In the genomic region with DNA sequence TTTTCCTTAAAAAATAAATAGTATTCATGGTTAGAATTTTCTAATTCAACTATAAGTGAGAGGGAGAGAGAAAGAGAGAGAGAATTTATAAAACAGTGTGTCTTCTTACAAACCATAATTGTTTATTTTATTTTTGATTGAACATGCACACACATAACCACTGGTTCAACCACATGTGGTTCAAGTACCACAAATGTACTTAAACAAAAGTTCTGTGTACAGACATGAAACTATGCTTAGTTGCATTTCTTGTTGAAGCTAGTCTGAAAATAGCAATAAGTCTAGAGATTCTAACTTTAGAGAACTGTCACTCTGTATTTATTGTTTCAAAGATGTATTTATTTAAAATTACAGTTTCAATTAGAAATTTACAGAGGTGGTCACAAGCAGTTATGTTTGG, we compare ENCODE assay signal across 18 cellular contexts.
A peak's percentile ranks its signal among the peaks of the same experiment; 100 is the strongest.
DNase-seq lines count a peak whose midpoint lies in the region; ATAC-seq, FAIRE-seq and TF ChIP-seq lines count a peak whose summit lies in the region.
"Had no signal": no experiment of that assay in that cellular context is flagged by ENCODE, and none has a peak within 500 bp of the region (broad histone marks: within the 10 kb centered on the region; RNA-seq: fewer than 3 reads in every experiment).

No MANE protein-coding gene starts in this region.

- peak; percentile 34 for DNase-seq in astrocyte (ENCODE audit: low read depth)
- DNase-seq in fibroblast of peridontal ligament (ENCODE audit: extremely low read depth) = peak; percentile 30
- no peak for DNase-seq in activated T-cell treated with anti-CD3 and anti-CD28 coated beads, Interleukin-2, amount 50 U/mL, for 72 hours
- no peak for DNase-seq in NOMO-1 (lab: John Stamatoyannopoulos, UW; ENCODE audit: unreplicated experiment in 2 of 2)
- no peak for DNase-seq in NCI-H510A (lab: John Stamatoyannopoulos, UW)
- DNase-seq: Calu3; CD8-positive, alpha-beta T cell; DMS79 treated with DMSO at 0.1 percent for 48 hours; GF-D8; IMR-90 had no signal

- H3K9me3 Mint-ChIP-seq in astrocyte (ENCODE audit: unreplicated experiment) = no peaks in the 10 kb centered on the region
- H3K9me3 Mint-ChIP-seq in activated T-cell treated with anti-CD3 and anti-CD28 coated beads, Interleukin-2, amount 50 U/mL, for 72 hours = peaks cover 1 to 3% of the 10 kb centered on the region in 2 donors
- H3K9me3 Mint-ChIP-seq: CD8-positive, alpha-beta T cell had no signal

- no peaks in the 10 kb centered on the region for H4K20me1 ChIP-seq in KMS-11 (ENCODE audit: insufficient read depth)
- no peaks in the 10 kb centered on the region for H4K20me1 ChIP-seq in astrocyte (ENCODE audit: insufficient read depth, low read length)
- H4K20me1 ChIP-seq: BLaER1 treated with 17β-estradiol and CSF1 and Interleukin-3, amounts not matched to agents 10 nM and 100 nM had no signal

- no peaks in the 10 kb centered on the region for H3K27me3 Mint-ChIP-seq in astrocyte (ENCODE audit: low read depth, unreplicated experiment)
- H3K27me3 Mint-ChIP-seq in activated T-cell treated with anti-CD3 and anti-CD28 coated beads, Interleukin-2, amount 50 U/mL, for 72 hours (ENCODE audit: low read depth) = no peaks in the 10 kb centered on the region
- H3K27me3 Mint-ChIP-seq: B cell had no signal

- H3K9ac ChIP-seq in KMS-11 (no peak overlapping the region), astrocyte (ENCODE audit: low read length) (no peak overlapping the region)
- H3K9ac ChIP-seq: BLaER1 treated with 17β-estradiol and CSF1 and Interleukin-3, amounts not matched to agents 10 nM and 100 nM had no signal

- H3K36me3 Mint-ChIP-seq in astrocyte (ENCODE audit: low read depth, unreplicated experiment) = no peaks in the 10 kb centered on the region
- H3K36me3 Mint-ChIP-seq in activated T-cell treated with anti-CD3 and anti-CD28 coated beads, Interleukin-2, amount 50 U/mL, for 72 hours (ENCODE audit: insufficient read depth in 2 of 2) = no peaks in the 10 kb centered on the region
- H3K36me3 Mint-ChIP-seq: CD8-positive, alpha-beta T cell had no signal

- H3K4me3 ChIP-seq in KMS-11 (IDR thresholded peaks at IDR 0.05; ENCODE audit: insufficient read depth, low read depth, low read length) (no peak overlapping the region), astrocyte (ENCODE audit: insufficient read depth, low read depth, low read length) (no peak overlapping the region)
- H3K4me3 ChIP-seq: BLaER1 treated with 17β-estradiol and CSF1 and Interleukin-3, amounts not matched to agents 10 nM and 100 nM; HAP-1 had no signal

- H2AFZ ChIP-seq in KMS-11 (ENCODE audit: low read depth) (no peak overlapping the region), astrocyte (ENCODE audit: low read depth, low read length) (no peak overlapping the region)

- peak overlapping the region; percentile 13 for H3K27ac Mint-ChIP-seq in astrocyte (ENCODE audit: unreplicated experiment)
- H3K27ac Mint-ChIP-seq in activated T-cell treated with anti-CD3 and anti-CD28 coated beads, Interleukin-2, amount 50 U/mL, for 72 hours = no peak overlapping the region
- H3K27ac Mint-ChIP-seq: B cell; CD8-positive, alpha-beta T cell had no signal

- H3K9me3 ChIP-seq in astrocyte (ENCODE audit: insufficient read depth, low read depth, low read length) = no peaks in the 10 kb centered on the region
- H3K9me3 ChIP-seq: BLaER1 treated with 17β-estradiol and CSF1 and Interleukin-3, amounts not matched to agents 10 nM and 100 nM; HAP-1 had no signal

- TF ChIP-seq CTCF in KMS-11 (conservative IDR thresholded peaks at IDR 0.05; ENCODE audit: low read depth, low read length) (no peak), astrocyte (IDR thresholded peaks at IDR 0.05; ENCODE audit: insufficient read depth, low read depth, low read length) (no peak)

- H3K27ac ChIP-seq in KMS-11 (no peak overlapping the region), astrocyte (ENCODE audit: low read depth, low read length) (no peak overlapping the region)
- H3K27ac ChIP-seq: BLaER1 treated with 17β-estradiol and CSF1 and Interleukin-3, amounts not matched to agents 10 nM and 100 nM; HL-60 had no signal

- H3K27me3 ChIP-seq in KMS-11 (ENCODE audit: insufficient read depth, low read depth) (no peaks in the 10 kb centered on the region), astrocyte (ENCODE audit: insufficient read depth, low read length) (no peaks in the 10 kb centered on the region)
- H3K27me3 ChIP-seq: BLaER1 treated with 17β-estradiol and CSF1 and Interleukin-3, amounts not matched to agents 10 nM and 100 nM had no signal

- no peak overlapping the region for H3K4me3 Mint-ChIP-seq in astrocyte (ENCODE audit: unreplicated experiment)
- H3K4me3 Mint-ChIP-seq in activated T-cell treated with anti-CD3 and anti-CD28 coated beads, Interleukin-2, amount 50 U/mL, for 72 hours = no peak overlapping the region
- H3K4me3 Mint-ChIP-seq: B cell; CD8-positive, alpha-beta T cell had no signal

- H3K4me2 ChIP-seq in KMS-11 = peak overlapping the region; percentile 14; the same call in 1 of the 2 replicates
- no peak overlapping the region for H3K4me2 ChIP-seq in astrocyte (ENCODE audit: low read length)
- H3K4me2 ChIP-seq: BLaER1 treated with 17β-estradiol and CSF1 and Interleukin-3, amounts not matched to agents 10 nM and 100 nM had no signal

- FAIRE-seq in astrocyte (lab: Jason Lieb, UNC) = no peak
- FAIRE-seq: GM12891, GM19239, H1 had no signal

- H3K36me3 ChIP-seq in KMS-11 (ENCODE audit: insufficient read depth) = no peaks in the 10 kb centered on the region
- no peaks in the 10 kb centered on the region for H3K36me3 ChIP-seq in astrocyte (ENCODE audit: insufficient read depth, low read length)
- H3K36me3 ChIP-seq: BLaER1 treated with 17β-estradiol and CSF1 and Interleukin-3, amounts not matched to agents 10 nM and 100 nM; HAP-1 had no signal

- peaks cover 42% of the 10 kb centered on the region for H3K4me1 Mint-ChIP-seq in astrocyte (ENCODE audit: low read depth, unreplicated experiment)
- no peaks in the 10 kb centered on the region for H3K4me1 Mint-ChIP-seq in activated T-cell treated with anti-CD3 and anti-CD28 coated beads, Interleukin-2, amount 50 U/mL, for 72 hours (ENCODE audit: low read depth)
- H3K4me1 Mint-ChIP-seq: B cell had no signal

- peaks cover 13% of the 10 kb centered on the region for H3K4me1 ChIP-seq in KMS-11 (ENCODE audit: low read depth, poor library complexity, severe bottlenecking)
- H3K4me1 ChIP-seq in astrocyte (ENCODE audit: insufficient read depth, low read length) = peaks cover 19% of the 10 kb centered on the region
- H3K4me1 ChIP-seq: BLaER1 treated with 17β-estradiol and CSF1 and Interleukin-3, amounts not matched to agents 10 nM and 100 nM had no signal

- no peak for ATAC-seq in activated T-cell treated with anti-CD3 and anti-CD28 coated beads, Interleukin-2, amount 50 U/mL, for 72 hours (replicated peaks in 1 of 2)
- ATAC-seq: CD8-positive, alpha-beta T cell had no signal

- H3K79me2 ChIP-seq in KMS-11 (ENCODE audit: insufficient read depth, low read depth) = no peaks in the 10 kb centered on the region
- no peaks in the 10 kb centered on the region for H3K79me2 ChIP-seq in astrocyte (ENCODE audit: insufficient read depth, low read length)

Comparison
In these comparisons a context has a peak if more than half of its experiments do, and no peak if none do; other contexts are left out.
1. DNase-seq: peak in astrocyte (single experiment) and fibroblast of peridontal ligament (single experiment); none in activated T-cell treated with anti-CD3 and anti-CD28 coated beads, Interleukin-2, amount 50 U/mL, for 72 hours (0 of 2), NOMO-1 (0 of 2) and NCI-H510A (single experiment).